ENCODE assay signal across 15 cellular contexts in the genomic region with DNA sequence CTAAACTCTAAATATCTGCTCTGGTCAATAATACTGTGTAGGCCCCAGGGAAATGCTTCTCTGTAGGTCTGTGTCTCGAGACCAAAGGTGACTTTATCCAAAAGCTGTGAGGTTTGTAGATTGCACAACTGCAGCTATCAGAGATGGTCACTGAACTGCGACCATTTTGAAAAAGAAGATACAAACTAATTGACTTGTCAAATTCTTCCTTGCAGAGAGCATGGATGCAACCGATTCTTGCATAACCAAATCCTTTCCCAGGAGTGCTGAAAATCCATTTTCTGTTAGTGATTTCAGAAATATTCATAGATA.
A peak's percentile ranks its signal among the peaks of the same experiment; 100 is the strongest.
DNase-seq lines count a peak whose midpoint lies in the region; ATAC-seq and TF ChIP-seq lines count a peak whose summit lies in the region.
"Had no signal": no experiment of that assay in that cellular context is flagged by ENCODE, and none has a peak within 500 bp of the region (broad histone marks: within the 10 kb centered on the region; RNA-seq: fewer than 3 reads in every experiment).

No MANE protein-coding gene starts in this region.

- H2AFZ ChIP-seq in mesenchymal stem cell (ENCODE audit: low read depth, low read length), result no peak overlapping the region

- no peak overlapping the region for H2BK12ac ChIP-seq in mesenchymal stem cell (ENCODE audit: low read length in 2 of 2)

- H3K27ac Mint-ChIP-seq in stimulated activated naive CD8-positive, alpha-beta T cell treated with anti-CD3 and anti-CD28 coated beads, Interleukin-15, amount 100 ng/mL, for 72 hours, result no peak overlapping the region
- H3K27ac Mint-ChIP-seq: CD4-positive, alpha-beta T cell; IgD-negative memory B cell had no signal

- H3K4me1 Mint-ChIP-seq in stimulated activated naive CD8-positive, alpha-beta T cell treated with anti-CD3 and anti-CD28 coated beads, Interleukin-15, amount 100 ng/mL, for 72 hours, result no peaks in the 10 kb centered on the region
- H3K4me1 Mint-ChIP-seq: IgD-negative memory B cell had no signal

- no peak overlapping the region for H4K8ac ChIP-seq in mesenchymal stem cell (ENCODE audit: low read length)

- TF ChIP-seq EP300 in esophagus muscularis mucosa (IDR thresholded peaks at IDR 0.05), result no peak

- DNase-seq in NCI-H2196 (lab: John Stamatoyannopoulos, UW; ENCODE audit: unreplicated experiment), result peak; percentile 18
- no peak for DNase-seq in NCI-H2196 treated with DMSO at 0.1 percent for 48 hours (lab: John Stamatoyannopoulos, UW; ENCODE audit: unreplicated experiment)
- peak; percentile 3 for DNase-seq in esophagus muscularis mucosa (ENCODE audit: extremely low spot score)
- DNase-seq in mesenchymal stem cell, result no peak
- DNase-seq in foreskin melanocyte, result no peak
- DNase-seq in stimulated activated naive CD8-positive, alpha-beta T cell treated with anti-CD3 and anti-CD28 coated beads, Interleukin-15, amount 100 ng/mL, for 72 hours, result no peak
- DNase-seq: AML-193; CD4-positive, alpha-beta T cell had no signal

- intact Hi-C loops in esophagus muscularis mucosa (cut with DNase I), result loop anchor here (5.0 kb wide), 2 partner anchors 225 to 555 kb away; no protein-coding TSS in a partner anchor

- H4K91ac ChIP-seq in mesenchymal stem cell (ENCODE audit: low read length), result no peak overlapping the region

- H3K4me2 ChIP-seq in mesenchymal stem cell (ENCODE audit: low read length, poor library complexity, severe bottlenecking), result no peak overlapping the region
- H3K4me2 ChIP-seq: KMS-11 had no signal

- H3K4ac ChIP-seq in mesenchymal stem cell (ENCODE audit: low read depth in 1 of 2, low read length in 2 of 2), result no peak overlapping the region

- H3K9ac ChIP-seq in mesenchymal stem cell (ENCODE audit: low read length), result no peak overlapping the region
- H3K9ac ChIP-seq: BLaER1, KMS-11 had no signal

- H3K18ac ChIP-seq in mesenchymal stem cell (ENCODE audit: low read depth in 1 of 2, low read length in 2 of 2), result no peak overlapping the region

- H3K79me1 ChIP-seq in mesenchymal stem cell (replicated peaks; ENCODE audit: low read length, poor library complexity, severe bottlenecking), result peaks cover 9% of the 10 kb centered on the region

- TF ChIP-seq CTCF in esophagus muscularis mucosa (IDR thresholded peaks at IDR 0.05), result no peak

- 90% methylated on average over 3 of the region's 3 CpGs for WGBS in esophagus muscularis mucosa
- WGBS in mesenchymal stem cell, result 64% methylated on average over 2 of the region's 3 CpGs

- ATAC-seq in HG03460 (IDR thresholded peaks at IDR 0.05; ENCODE audit: unreplicated experiment), result no peak
- no peak for ATAC-seq in stimulated activated naive CD8-positive, alpha-beta T cell treated with anti-CD3 and anti-CD28 coated beads, Interleukin-15, amount 100 ng/mL, for 72 hours
- no peak for ATAC-seq in GM18519 (IDR thresholded peaks at IDR 0.05; ENCODE audit: low FRiP score, unreplicated experiment)
- ATAC-seq: GM12878 had no signal

- peaks cover 0 to 4% (median 2%) of the 10 kb centered on the region in 4 donors for H3K4me1 ChIP-seq in esophagus muscularis mucosa
- H3K4me1 ChIP-seq in mesenchymal stem cell (ENCODE audit: control insufficient read depth, insufficient read depth, low read depth, low read length), result peaks cover 13% of the 10 kb centered on the region

- no peaks in the 10 kb centered on the region for H3K9me3 Mint-ChIP-seq in stimulated activated naive CD8-positive, alpha-beta T cell treated with anti-CD3 and anti-CD28 coated beads, Interleukin-15, amount 100 ng/mL, for 72 hours
- H3K9me3 Mint-ChIP-seq: CD4-positive, alpha-beta T cell; IgD-negative memory B cell had no signal

- H3K27me3 ChIP-seq in esophagus muscularis mucosa (no peaks in the 10 kb centered on the region), mesenchymal stem cell (ENCODE audit: control insufficient read depth in 1 of 2, insufficient read depth in 1 of 2, low read length in 2 of 2) (peaks cover 0 to 5% of the 10 kb centered on the region in 2 experiments)
- H3K27me3 ChIP-seq: BLaER1 had no signal

- no peak overlapping the region for H2BK5ac ChIP-seq in mesenchymal stem cell (ENCODE audit: low read depth, low read length, poor library complexity, severe bottlenecking)

- no peak for TF ChIP-seq POLR2A in esophagus muscularis mucosa (IDR thresholded peaks at IDR 0.05; ENCODE audit: low read depth)

- H3K27me3 Mint-ChIP-seq in stimulated activated naive CD8-positive, alpha-beta T cell treated with anti-CD3 and anti-CD28 coated beads, Interleukin-15, amount 100 ng/mL, for 72 hours, result peaks cover 12% of the 10 kb centered on the region

- H3K27ac ChIP-seq in esophagus muscularis mucosa (replicated peaks in 1 of 4), result no peak overlapping the region
- no peak overlapping the region for H3K27ac ChIP-seq in mesenchymal stem cell (ENCODE audit: low read length, poor library complexity, severe bottlenecking)
- H3K27ac ChIP-seq: 22Rv1, BLaER1, KMS-11 had no signal

- H3K9me3 ChIP-seq in esophagus muscularis mucosa (no peaks in the 10 kb centered on the region), mesenchymal stem cell (ENCODE audit: control insufficient read depth, low read length) (no peaks in the 10 kb centered on the region)
- H3K9me3 ChIP-seq: BLaER1 had no signal

- H2BK15ac ChIP-seq in mesenchymal stem cell (ENCODE audit: low read depth, poor library complexity, severe bottlenecking), result no peak overlapping the region

- no peak overlapping the region for H2BK120ac ChIP-seq in mesenchymal stem cell (ENCODE audit: low read depth, low read length)

- peak overlapping the region; percentile 61 for H2AK5ac ChIP-seq in mesenchymal stem cell (ENCODE audit: low read length, severe bottlenecking)

- H3K4me3 ChIP-seq in esophagus muscularis mucosa (no peak overlapping the region), mesenchymal stem cell (ENCODE audit: insufficient read depth in 1 of 2, low read depth in 1 of 2, low read length in 2 of 2) (no peak overlapping the region)
- H3K4me3 ChIP-seq: BLaER1, GM12878 had no signal

- no peak overlapping the region for H3K4me3 Mint-ChIP-seq in stimulated activated naive CD8-positive, alpha-beta T cell treated with anti-CD3 and anti-CD28 coated beads, Interleukin-15, amount 100 ng/mL, for 72 hours
- H3K4me3 Mint-ChIP-seq: CD4-positive, alpha-beta T cell; IgD-negative memory B cell had no signal

- no peak overlapping the region for H3K23ac ChIP-seq in mesenchymal stem cell (ENCODE audit: low read length in 2 of 2)

- H3K36me3 ChIP-seq in esophagus muscularis mucosa (no peaks in the 10 kb centered on the region), mesenchymal stem cell (ENCODE audit: control insufficient read depth in 1 of 2, insufficient read depth in 2 of 2, low read depth in 1 of 2, low read length in 2 of 2) (no peaks in the 10 kb centered on the region)
- H3K36me3 ChIP-seq: BLaER1 had no signal

- H3K14ac ChIP-seq in mesenchymal stem cell (ENCODE audit: low read length in 2 of 2), result no peak overlapping the region

Comparison
In these comparisons a context has a peak if more than half of its experiments do, and no peak if none do; other contexts are left out.
1. DNase-seq: peak in NCI-H2196 (single experiment) and esophagus muscularis mucosa (single experiment); none in NCI-H2196 treated with DMSO at 0.1 percent for 48 hours (single experiment), mesenchymal stem cell (single experiment), foreskin melanocyte (single experiment) and stimulated activated naive CD8-positive, alpha-beta T cell treated with anti-CD3 and anti-CD28 coated beads, Interleukin-15, amount 100 ng/mL, for 72 hours (0 of 2).